8 cellular contexts compared by ENCODE assay signal in genomic region chr13:100392709-100393630, GRCh38.
DNase-seq lines count a peak whose midpoint lies in the region; ATAC-seq, FAIRE-seq and TF ChIP-seq lines count a peak whose summit lies in the region.

No MANE protein-coding gene starts in this region.

- peak; percentile 47 for FAIRE-seq in islet of Langerhans (lab: Jason Lieb, UNC)
- FAIRE-seq in D721Med (lab: Jason Lieb, UNC): no peak

- peak; percentile 63 for ATAC-seq in HG03342 (IDR thresholded peaks at IDR 0.05; ENCODE audit: unreplicated experiment)
- ATAC-seq in SK-N-SH treated with all-trans-retinoic acid at 6 μM for 48 hours: peak; percentile 94

- H3K4me3 ChIP-seq in astrocyte of the cerebellum (ENCODE audit: low read depth, low read length): no peak overlapping the region

- TF ChIP-seq CTCF in GM13976 (IDR thresholded peaks at IDR 0.05; ENCODE audit: borderline replicate concordance, control extremely low read depth, extremely low read depth, insufficient read depth, missing control alignments) (no peak), astrocyte of the cerebellum (IDR thresholded peaks at IDR 0.05; ENCODE audit: low read depth, low read length, missing control alignments) (no peak), D721Med (IDR thresholded peaks at IDR 0.05; ENCODE audit: insufficient read depth, missing control alignments) (no peak)

- in situ Hi-C loops in GM13976 (cut with MboI; ENCODE audit: low sequenced_read_pairs, unreplicated experiment): no loop called here
- in situ Hi-C loops in astrocyte of the cerebellum (cut with HindIII; ENCODE audit: low sequenced_read_pairs): loop anchor here (5.0 kb wide), 1 partner anchor 61 kb away; no protein-coding TSS in a partner anchor

- DNase-seq in GM13976 (ENCODE audit: low spot score): peak; percentile 28
- peak; percentile 100 for DNase-seq in astrocyte of the cerebellum (ENCODE audit: low read depth)
- DNase-seq in stimulated activated CD4-positive, alpha-beta T cell treated with anti-CD3 and anti-CD28 coated beads, Interleukin-2, amount 100 ng/mL, for 4 hours (ENCODE audit: low read depth): peak; percentile 71
- DNase-seq in D721Med (ENCODE audit: insufficient read length, low spot score): no peak
- no peak for DNase-seq in NCI-H345 treated with DMSO at 0.1 percent for 48 hours (lab: John Stamatoyannopoulos, UW; ENCODE audit: unreplicated experiment)

TF ChIP-seq in SK-N-SH treated with all-trans-retinoic acid at 6 μM for 48 hours, 23 proteins besides CTCF, POLR2A, EP300 and RAD21:
- TF ChIP-seq ZNF70 (CRISPR knock-in tag; IDR thresholded peaks at IDR 0.05) (no peak), ARNTL (CRISPR knock-in tag; IDR thresholded peaks at IDR 0.05; ENCODE audit: borderline replicate concordance, low read depth) (no peak), ZC3H10 (CRISPR knock-in tag; IDR thresholded peaks at IDR 0.05) (peak; percentile 57), ZFP3 (CRISPR knock-in tag; IDR thresholded peaks at IDR 0.05) (no peak), OSR1 (CRISPR knock-in tag; IDR thresholded peaks at IDR 0.05) (no peak), ZFP30 (CRISPR knock-in tag; IDR thresholded peaks at IDR 0.05) (no peak), TOX (CRISPR knock-in tag; IDR thresholded peaks at IDR 0.05; ENCODE audit: borderline replicate concordance) (peak; percentile 43; the same call in 1 of the 2 replicates), ISL1 (CRISPR knock-in tag; IDR thresholded peaks at IDR 0.05) (peak; percentile 44; the same call in 1 of the 2 replicates), CREB5 (CRISPR knock-in tag; IDR thresholded peaks at IDR 0.05; ENCODE audit: low read depth) (no peak), TSHZ2 (CRISPR knock-in tag; IDR thresholded peaks at IDR 0.05) (no peak), PPARA (CRISPR knock-in tag; IDR thresholded peaks at IDR 0.05; ENCODE audit: borderline replicate concordance) (no peak), ZNF565 (CRISPR knock-in tag; conservative IDR thresholded peaks at IDR 0.05; ENCODE audit: low read depth) (no peak), ZNF8 (CRISPR knock-in tag; IDR thresholded peaks at IDR 0.05) (no peak), RARB (CRISPR knock-in tag; IDR thresholded peaks at IDR 0.05) (0 out of 2 replicates have a peak, but pooled peaks have one; percentile 18), PATZ1 (CRISPR knock-in tag; IDR thresholded peaks at IDR 0.05; ENCODE audit: borderline replicate concordance) (peak; percentile 59; the same call in 1 of the 2 replicates)
- TF ChIP-seq, protein P1, sequence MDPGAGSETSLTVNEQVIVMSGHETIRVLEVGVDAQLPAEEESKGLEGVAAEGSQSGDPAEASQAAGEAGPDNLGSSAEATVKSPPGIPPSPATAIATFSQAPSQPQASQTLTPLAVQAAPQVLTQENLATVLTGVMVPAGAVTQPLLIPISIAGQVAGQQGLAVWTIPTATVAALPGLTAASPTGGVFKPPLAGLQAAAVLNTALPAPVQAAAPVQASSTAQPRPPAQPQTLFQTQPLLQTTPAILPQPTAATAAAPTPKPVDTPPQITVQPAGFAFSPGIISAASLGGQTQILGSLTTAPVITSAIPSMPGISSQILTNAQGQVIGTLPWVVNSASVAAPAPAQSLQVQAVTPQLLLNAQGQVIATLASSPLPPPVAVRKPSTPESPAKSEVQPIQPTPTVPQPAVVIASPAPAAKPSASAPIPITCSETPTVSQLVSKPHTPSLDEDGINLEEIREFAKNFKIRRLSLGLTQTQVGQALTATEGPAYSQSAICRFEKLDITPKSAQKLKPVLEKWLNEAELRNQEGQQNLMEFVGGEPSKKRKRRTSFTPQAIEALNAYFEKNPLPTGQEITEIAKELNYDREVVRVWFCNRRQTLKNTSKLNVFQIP (CRISPR knock-in tag; IDR thresholded peaks at IDR 0.05; ENCODE audit: borderline replicate concordance, low read depth): peak; percentile 67; the same call in 1 of the 2 replicates

Comparison
In these comparisons a context has a peak if more than half of its experiments do, and no peak if none do; other contexts are left out.
1. DNase-seq: peak in GM13976 (single experiment), astrocyte of the cerebellum (single experiment) and stimulated activated CD4-positive, alpha-beta T cell treated with anti-CD3 and anti-CD28 coated beads, Interleukin-2, amount 100 ng/mL, for 4 hours (single experiment); none in D721Med (single experiment) and NCI-H345 treated with DMSO at 0.1 percent for 48 hours (single experiment).